ENCODE assay signal across 1 cellular context in the genomic region with DNA sequence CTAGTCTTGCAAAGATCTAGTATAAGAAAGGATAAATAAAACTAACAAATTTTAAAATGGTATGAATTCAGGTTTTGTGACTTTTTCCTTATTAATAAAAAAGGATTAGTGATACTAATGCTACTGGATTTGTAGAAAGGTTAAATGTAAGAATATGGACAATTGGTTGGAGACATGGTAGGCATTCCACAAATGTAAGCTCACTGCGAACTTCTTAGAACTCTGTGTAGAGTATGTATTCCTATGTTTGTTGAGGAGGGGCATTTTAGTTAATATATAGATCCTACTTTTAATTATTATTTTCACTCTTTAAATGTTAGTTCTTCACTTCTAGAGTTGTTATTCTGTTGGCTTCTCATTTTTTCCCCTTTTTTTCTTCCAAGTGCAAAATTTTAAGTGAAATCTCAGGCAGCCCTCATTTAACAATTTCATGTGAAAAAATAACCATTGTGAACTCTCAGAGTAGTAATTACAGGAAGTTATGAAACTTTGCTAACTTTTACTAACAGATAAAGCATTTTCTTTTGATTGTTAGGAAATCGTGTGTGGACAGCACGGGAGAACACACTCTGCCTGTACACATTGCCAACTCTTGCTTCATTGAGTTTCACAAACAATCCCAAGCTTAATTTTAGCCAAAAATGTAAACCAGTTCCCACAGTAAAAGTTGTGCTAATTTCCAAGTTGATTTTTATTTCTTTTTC.
TF ChIP-seq lines count a peak whose summit lies in the region.

No MANE protein-coding gene starts in this region.

TF ChIP-seq in GM23338, 12 proteins besides CTCF, POLR2A, EP300 and RAD21 (continued from another document):
- TF ChIP-seq ZNF114 (CRISPR knock-in tag; IDR thresholded peaks at IDR 0.05): no peak
- no peak for TF ChIP-seq POLR2AphosphoS5 (IDR thresholded peaks at IDR 0.05; ENCODE audit: low read depth)
- no peak for TF ChIP-seq EZH2 (IDR thresholded peaks at IDR 0.05; ENCODE audit: low read depth, unreplicated experiment)
- TF ChIP-seq, protein P1, sequence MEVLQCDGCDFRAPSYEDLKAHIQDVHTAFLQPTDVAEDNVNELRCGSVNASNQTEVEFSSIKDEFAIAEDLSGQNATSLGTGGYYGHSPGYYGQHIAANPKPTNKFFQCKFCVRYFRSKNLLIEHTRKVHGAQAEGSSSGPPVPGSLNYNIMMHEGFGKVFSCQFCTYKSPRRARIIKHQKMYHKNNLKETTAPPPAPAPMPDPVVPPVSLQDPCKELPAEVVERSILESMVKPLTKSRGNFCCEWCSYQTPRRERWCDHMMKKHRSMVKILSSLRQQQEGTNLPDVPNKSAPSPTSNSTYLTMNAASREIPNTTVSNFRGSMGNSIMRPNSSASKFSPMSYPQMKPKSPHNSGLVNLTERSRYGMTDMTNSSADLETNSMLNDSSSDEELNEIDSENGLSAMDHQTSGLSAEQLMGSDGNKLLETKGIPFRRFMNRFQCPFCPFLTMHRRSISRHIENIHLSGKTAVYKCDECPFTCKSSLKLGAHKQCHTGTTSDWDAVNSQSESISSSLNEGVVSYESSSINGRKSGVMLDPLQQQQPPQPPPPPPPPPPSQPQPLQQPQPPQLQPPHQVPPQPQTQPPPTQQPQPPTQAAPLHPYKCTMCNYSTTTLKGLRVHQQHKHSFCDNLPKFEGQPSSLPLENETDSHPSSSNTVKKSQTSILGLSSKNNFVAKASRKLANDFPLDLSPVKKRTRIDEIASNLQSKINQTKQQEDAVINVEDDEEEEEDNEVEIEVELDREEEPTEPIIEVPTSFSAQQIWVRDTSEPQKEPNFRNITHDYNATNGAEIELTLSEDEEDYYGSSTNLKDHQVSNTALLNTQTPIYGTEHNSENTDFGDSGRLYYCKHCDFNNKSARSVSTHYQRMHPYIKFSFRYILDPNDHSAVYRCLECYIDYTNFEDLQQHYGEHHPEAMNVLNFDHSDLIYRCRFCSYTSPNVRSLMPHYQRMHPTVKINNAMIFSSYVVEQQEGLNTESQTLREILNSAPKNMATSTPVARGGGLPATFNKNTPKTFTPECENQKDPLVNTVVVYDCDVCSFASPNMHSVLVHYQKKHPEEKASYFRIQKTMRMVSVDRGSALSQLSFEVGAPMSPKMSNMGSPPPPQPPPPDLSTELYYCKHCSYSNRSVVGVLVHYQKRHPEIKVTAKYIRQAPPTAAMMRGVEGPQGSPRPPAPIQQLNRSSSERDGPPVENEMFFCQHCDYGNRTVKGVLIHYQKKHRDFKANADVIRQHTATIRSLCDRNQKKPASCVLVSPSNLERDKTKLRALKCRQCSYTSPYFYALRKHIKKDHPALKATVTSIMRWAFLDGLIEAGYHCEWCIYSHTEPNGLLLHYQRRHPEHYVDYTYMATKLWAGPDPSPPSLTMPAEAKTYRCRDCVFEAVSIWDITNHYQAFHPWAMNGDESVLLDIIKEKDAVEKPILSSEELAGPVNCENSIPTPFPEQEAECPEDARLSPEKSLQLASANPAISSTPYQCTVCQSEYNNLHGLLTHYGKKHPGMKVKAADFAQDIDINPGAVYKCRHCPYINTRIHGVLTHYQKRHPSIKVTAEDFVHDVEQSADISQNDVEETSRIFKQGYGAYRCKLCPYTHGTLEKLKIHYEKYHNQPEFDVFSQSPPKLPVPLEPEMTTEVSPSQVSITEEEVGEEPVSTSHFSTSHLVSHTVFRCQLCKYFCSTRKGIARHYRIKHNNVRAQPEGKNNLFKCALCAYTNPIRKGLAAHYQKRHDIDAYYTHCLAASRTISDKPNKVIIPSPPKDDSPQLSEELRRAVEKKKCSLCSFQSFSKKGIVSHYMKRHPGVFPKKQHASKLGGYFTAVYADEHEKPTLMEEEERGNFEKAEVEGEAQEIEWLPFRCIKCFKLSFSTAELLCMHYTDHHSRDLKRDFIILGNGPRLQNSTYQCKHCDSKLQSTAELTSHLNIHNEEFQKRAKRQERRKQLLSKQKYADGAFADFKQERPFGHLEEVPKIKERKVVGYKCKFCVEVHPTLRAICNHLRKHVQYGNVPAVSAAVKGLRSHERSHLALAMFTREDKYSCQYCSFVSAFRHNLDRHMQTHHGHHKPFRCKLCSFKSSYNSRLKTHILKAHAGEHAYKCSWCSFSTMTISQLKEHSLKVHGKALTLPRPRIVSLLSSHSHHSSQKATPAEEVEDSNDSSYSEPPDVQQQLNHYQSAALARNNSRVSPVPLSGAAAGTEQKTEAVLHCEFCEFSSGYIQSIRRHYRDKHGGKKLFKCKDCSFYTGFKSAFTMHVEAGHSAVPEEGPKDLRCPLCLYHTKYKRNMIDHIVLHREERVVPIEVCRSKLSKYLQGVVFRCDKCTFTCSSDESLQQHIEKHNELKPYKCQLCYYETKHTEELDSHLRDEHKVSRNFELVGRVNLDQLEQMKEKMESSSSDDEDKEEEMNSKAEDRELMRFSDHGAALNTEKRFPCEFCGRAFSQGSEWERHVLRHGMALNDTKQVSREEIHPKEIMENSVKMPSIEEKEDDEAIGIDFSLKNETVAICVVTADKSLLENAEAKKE (CRISPR knock-in tag; IDR thresholded peaks at IDR 0.05): no peak
- no peak for TF ChIP-seq EZH2phosphoT487 (IDR thresholded peaks at IDR 0.05; ENCODE audit: unreplicated experiment)
- no peak for TF ChIP-seq CREB1 (CRISPR knock-in tag; IDR thresholded peaks at IDR 0.05; ENCODE audit: low read depth)
- no peak for TF ChIP-seq NANOG (IDR thresholded peaks at IDR 0.05; ENCODE audit: borderline replicate concordance)
